Comparison of ENCODE assay signal across 1 cellular context in the genomic region with DNA sequence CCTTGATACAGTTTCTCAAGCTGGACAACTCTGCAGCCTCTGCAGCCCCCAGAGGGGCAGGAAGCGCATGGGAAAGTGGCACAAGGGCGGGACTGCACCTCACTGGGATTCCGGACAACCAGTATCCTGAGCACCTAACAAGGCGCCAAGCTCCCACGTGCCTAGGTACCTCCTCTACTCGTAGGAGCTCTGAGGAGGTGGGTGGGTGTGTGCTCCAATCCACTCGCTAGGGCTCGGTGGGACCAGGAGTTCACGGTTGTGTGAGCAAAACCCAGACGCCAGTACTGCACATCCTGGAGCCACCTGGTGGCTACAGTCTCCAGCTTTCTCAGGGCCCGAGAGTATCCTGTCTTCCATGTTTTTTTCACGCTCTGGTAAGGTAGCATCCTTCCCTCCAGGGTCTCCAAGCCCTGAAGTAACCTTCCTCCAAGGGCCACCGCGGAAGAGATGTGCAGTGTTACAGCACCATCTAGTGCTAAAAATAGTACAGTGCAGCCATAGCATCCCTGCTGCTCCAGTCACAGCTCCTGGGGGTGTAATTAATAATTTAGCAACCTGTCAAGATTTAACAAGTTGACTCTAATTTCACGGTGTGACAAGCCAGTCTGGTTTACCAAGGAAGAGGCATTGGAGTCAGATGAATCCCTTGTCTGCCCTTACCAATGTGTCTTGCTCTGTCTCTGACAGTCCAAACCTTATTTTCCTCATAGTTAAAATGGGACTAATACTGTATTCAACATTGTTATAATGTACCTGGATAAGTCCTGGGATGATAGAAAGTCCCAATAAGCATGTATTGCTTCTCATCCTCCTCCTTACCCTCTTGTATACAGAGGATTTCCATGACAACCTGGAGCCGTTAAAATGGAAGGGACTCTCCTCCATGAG.
A peak's percentile ranks its signal among the peaks of the same experiment; 100 is the strongest.
TF ChIP-seq lines count a peak whose summit lies in the region.

No MANE protein-coding gene starts in this region.

TF ChIP-seq in SK-N-SH, 30 proteins besides CTCF, POLR2A, EP300 and RAD21 (continued from another document):
- no peak for TF ChIP-seq NFIC (IDR thresholded peaks at IDR 0.05; ENCODE audit: borderline replicate concordance)
- TF ChIP-seq RXRA (IDR thresholded peaks at IDR 0.05; ENCODE audit: borderline replicate concordance, low read depth), result no peak
- TF ChIP-seq, protein P1, sequence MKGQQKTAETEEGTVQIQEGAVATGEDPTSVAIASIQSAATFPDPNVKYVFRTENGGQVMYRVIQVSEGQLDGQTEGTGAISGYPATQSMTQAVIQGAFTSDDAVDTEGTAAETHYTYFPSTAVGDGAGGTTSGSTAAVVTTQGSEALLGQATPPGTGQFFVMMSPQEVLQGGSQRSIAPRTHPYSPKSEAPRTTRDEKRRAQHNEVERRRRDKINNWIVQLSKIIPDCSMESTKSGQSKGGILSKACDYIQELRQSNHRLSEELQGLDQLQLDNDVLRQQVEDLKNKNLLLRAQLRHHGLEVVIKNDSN (IDR thresholded peaks at IDR 0.05; ENCODE audit: borderline replicate concordance, low read depth), result no peak
- no peak for TF ChIP-seq TAF1 (IDR thresholded peaks at IDR 0.05; ENCODE audit: borderline replicate concordance, low read depth, low read length)
- 0 out of 2 replicates have a peak, but pooled peaks have one; percentile 35 for TF ChIP-seq POLR2AphosphoS5 (IDR thresholded peaks at IDR 0.05; ENCODE audit: low read depth, low read length)
- no peak for TF ChIP-seq JUND (IDR thresholded peaks at IDR 0.05)
- TF ChIP-seq GATA2 (CRISPR knock-in tag; IDR thresholded peaks at IDR 0.05), result no peak
- TF ChIP-seq, protein P2, sequence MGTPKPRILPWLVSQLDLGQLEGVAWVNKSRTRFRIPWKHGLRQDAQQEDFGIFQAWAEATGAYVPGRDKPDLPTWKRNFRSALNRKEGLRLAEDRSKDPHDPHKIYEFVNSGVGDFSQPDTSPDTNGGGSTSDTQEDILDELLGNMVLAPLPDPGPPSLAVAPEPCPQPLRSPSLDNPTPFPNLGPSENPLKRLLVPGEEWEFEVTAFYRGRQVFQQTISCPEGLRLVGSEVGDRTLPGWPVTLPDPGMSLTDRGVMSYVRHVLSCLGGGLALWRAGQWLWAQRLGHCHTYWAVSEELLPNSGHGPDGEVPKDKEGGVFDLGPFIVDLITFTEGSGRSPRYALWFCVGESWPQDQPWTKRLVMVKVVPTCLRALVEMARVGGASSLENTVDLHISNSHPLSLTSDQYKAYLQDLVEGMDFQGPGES (IDR thresholded peaks at IDR 0.05; ENCODE audit: low read depth, low read length), result no peak
TF ChIP-seq in SK-N-SH: peak in this region for 3.
